ENCODE assay signal across 17 cellular contexts in the genomic region with DNA sequence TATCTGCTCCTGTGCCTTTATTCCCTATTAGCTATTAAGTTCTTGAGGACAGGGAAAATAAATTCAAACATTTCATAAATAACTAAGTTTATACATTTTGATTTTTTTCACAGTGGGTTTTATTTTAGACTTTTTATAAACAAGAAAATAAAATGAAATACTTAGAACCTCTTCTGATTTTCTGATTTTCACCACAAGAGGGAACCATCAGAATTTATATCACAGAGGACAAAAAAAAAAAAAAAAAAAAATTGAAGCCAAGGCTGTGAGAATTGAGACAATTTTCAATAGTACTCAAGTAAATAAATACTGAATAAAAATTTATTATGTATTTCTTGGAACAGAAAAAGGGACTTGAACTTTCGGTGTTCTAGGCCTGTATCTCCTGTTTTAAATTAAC.
DNase-seq lines count a peak whose midpoint lies in the region; ATAC-seq, FAIRE-seq and TF ChIP-seq lines count a peak whose summit lies in the region.
"Had no signal": no experiment of that assay in that cellular context is flagged by ENCODE, and none has a peak within 500 bp of the region (broad histone marks: within the 10 kb centered on the region; RNA-seq: fewer than 3 reads in every experiment).

No MANE protein-coding gene starts in this region.

- ATAC-seq in pancreas (no peak), Right ventricle myocardium inferior (no peak)
- ATAC-seq: lower lobe of right lung had no signal

- H3K9me3 ChIP-seq in OCI-LY7 (ENCODE audit: low read length), result no peaks in the 10 kb centered on the region
- H3K9me3 ChIP-seq in pancreas, result no peaks in the 10 kb centered on the region
- H3K9me3 ChIP-seq: lower lobe of right lung, thoracic aorta had no signal

- peak; percentile 97 for FAIRE-seq in pancreas (lab: Jason Lieb, UNC)
- FAIRE-seq: endothelial cell of umbilical vein had no signal

- H3K4me2 ChIP-seq in OCI-LY7 (ENCODE audit: low read length), result no peak overlapping the region

- WGBS in pancreas, 2 donors, result 4 to 19% methylated on average over 1 of the region's 1 CpG

- no peaks in the 10 kb centered on the region for H3K4me1 ChIP-seq in OCI-LY7 (ENCODE audit: insufficient read depth, low read length, poor library complexity, severe bottlenecking)
- H3K4me1 ChIP-seq in pancreas, result no peaks in the 10 kb centered on the region
- H3K4me1 ChIP-seq: lower lobe of right lung had no signal

- H3K9me2 ChIP-seq in OCI-LY7 (ENCODE audit: insufficient read depth, low read length), result no peaks in the 10 kb centered on the region

- no peaks in the 10 kb centered on the region for H3K4me1 Mint-ChIP-seq in endothelial cell (ENCODE audit: unreplicated experiment)
- H3K4me1 Mint-ChIP-seq: IgD-negative memory B cell had no signal

- TF ChIP-seq CTCF in OCI-LY7 (conservative IDR thresholded peaks at IDR 0.05; ENCODE audit: low read length) (peak; percentile 49), endothelial cell (IDR thresholded peaks at IDR 0.05; ENCODE audit: unreplicated experiment) (peak; percentile 40), pancreas (IDR thresholded peaks at IDR 0.05) (no peak)

- no peak overlapping the region for H3K4me3 ChIP-seq in Jurkat, Clone E6-1 (ENCODE audit: low read length)
- H3K4me3 ChIP-seq in OCI-LY7 (ENCODE audit: low read depth, low read length, poor library complexity, severe bottlenecking) (no peak overlapping the region), pancreas (no peak overlapping the region)
- H3K4me3 ChIP-seq: lower lobe of right lung, thoracic aorta had no signal

- H3K27ac ChIP-seq in OCI-LY7 (ENCODE audit: low read depth, low read length, poor library complexity, severe bottlenecking) (no peak overlapping the region), pancreas (no peak overlapping the region)
- H3K27ac ChIP-seq: lower lobe of right lung, thoracic aorta had no signal

- no peak overlapping the region for H2AFZ ChIP-seq in OCI-LY7 (ENCODE audit: low read length)

- H3K36me3 ChIP-seq in OCI-LY7 (ENCODE audit: insufficient read depth, low read length) (no peaks in the 10 kb centered on the region), pancreas (no peaks in the 10 kb centered on the region)
- H3K36me3 ChIP-seq: lower lobe of right lung, thoracic aorta had no signal

- H3K9me3 Mint-ChIP-seq in endothelial cell (ENCODE audit: unreplicated experiment), result no peaks in the 10 kb centered on the region

- no peaks in the 10 kb centered on the region for H4K20me1 ChIP-seq in OCI-LY7 (ENCODE audit: insufficient read depth, low read length)

- H3K4me3 Mint-ChIP-seq in endothelial cell (ENCODE audit: unreplicated experiment), result no peak overlapping the region
- H3K4me3 Mint-ChIP-seq: IgD-negative memory B cell had no signal

- peak; percentile 3 for DNase-seq in Jurkat, Clone E6-1 (ENCODE audit: low read depth, low spot score)
- DNase-seq in OCI-LY7 (ENCODE audit: low spot score), result peak; percentile 0
- DNase-seq in endothelial cell (ENCODE audit: low spot score), result no peak
- no peak for DNase-seq in pancreas
- no peak for DNase-seq in hepatic stellate cell (ENCODE audit: low spot score)
- no peak for DNase-seq in kidney glomerular epithelial cell (lab: John Stamatoyannopoulos, UW)
- DNase-seq in Right ventricle myocardium inferior (ENCODE audit: missing footprints), result no peak
- DNase-seq: activated CD4-positive, alpha-beta T cell treated with anti-CD3 and anti-CD28 coated beads for 48 hours; lower lobe of right lung; NCI-H187 treated with DMSO at 0.1 percent for 48 hours; NK-92 treated with Interleukin-12 subunit alpha and Interleukin-12 subunit beta, amount 100 ng/mL, for 24 hours; occipital lobe; T-helper 1 cell had no signal

- intact Hi-C loops in OCI-LY7 (cut with micrococcal nuclease; ENCODE audit: unreplicated experiment), result no loop called here
- intact Hi-C loops in pancreas (cut with DNase I), result no loop called here
- intact Hi-C loops in Right ventricle myocardium inferior (cut with DNase I), result no loop called here

- no peak overlapping the region for H3K27ac Mint-ChIP-seq in endothelial cell (ENCODE audit: unreplicated experiment)
- H3K27ac Mint-ChIP-seq: activated T-helper 2 cell treated with anti-CD3 and anti-CD28 coated beads, Interferon-gamma antibody, Interleukin-2, Interleukin-4, amounts not matched to agents 10 μg/mL and 5 μg/mL and 100 μg/mL, durations not matched to agents 14 hours and 24 hours and 36 hours; IgD-negative memory B cell had no signal

- H3K27me3 ChIP-seq in pancreas, result peaks cover 0 to 5% (median 1%) of the 10 kb centered on the region in 4 donors

- H3K79me2 ChIP-seq in OCI-LY7 (ENCODE audit: insufficient read depth, low read depth, low read length), result no peaks in the 10 kb centered on the region

- POLR2A ChIA-PET in OCI-LY7 (lab: Charles Lee), result interaction anchor here (0.7 kb wide), 1 partner anchor 108 kb away, joined by 5 read pairs; no protein-coding TSS in a partner anchor

- BruUV-seq in OCI-LY7 (replicated peaks; lab: Mats Ljungman, UMichigan), result no TSS peak

- H3K36me3 Mint-ChIP-seq in endothelial cell (ENCODE audit: low read depth, unreplicated experiment), result no peaks in the 10 kb centered on the region
- H3K36me3 Mint-ChIP-seq: IgD-negative memory B cell had no signal

- H3K27me3 Mint-ChIP-seq in endothelial cell (ENCODE audit: unreplicated experiment), result no peaks in the 10 kb centered on the region
- H3K27me3 Mint-ChIP-seq: IgD-negative memory B cell had no signal

- CTCF ChIA-PET in OCI-LY7 (lab: Charles Lee; ENCODE audit: unreplicated experiment), result no interaction called here

Comparison
In these comparisons a context has a peak if more than half of its experiments do, and no peak if none do; other contexts are left out.
1. DNase-seq: peak in Jurkat, Clone E6-1 (single experiment) and OCI-LY7 (single experiment); none in endothelial cell (single experiment), pancreas (0 of 6), hepatic stellate cell (single experiment), kidney glomerular epithelial cell (single experiment) and Right ventricle myocardium inferior (single experiment).
2. CTCF ChIP-seq: peak in OCI-LY7 (single experiment) and endothelial cell (single experiment); none in pancreas (0 of 4).